23 cellular contexts compared by ENCODE assay signal in genomic region chr16:72793716-72794115, GRCh38.
"Had no signal": no experiment of that assay in that cellular context is flagged by ENCODE, and none has a peak within 500 bp of the region (broad histone marks: within the 10 kb centered on the region; RNA-seq: fewer than 3 reads in every experiment).

No MANE protein-coding gene starts in this region.

- H3K9me3 ChIP-seq: colonic mucosa, esophagus squamous epithelium, gastrocnemius medialis, heart right ventricle, left lung, lower lobe of right lung, mucosa of descending colon had no signal

- DNase-seq: colonic mucosa; cortex of kidney; effector CD8-positive, alpha-beta T cell; effector memory CD8-positive, alpha-beta T cell; endodermal cell; esophagus squamous epithelium; foreskin fibroblast; foreskin melanocyte; gastrocnemius medialis; glutamatergic neuron; head of caudate nucleus; hippocampal formation; left lung; lower lobe of right lung; mesenchymal stem cell; mucosa of descending colon had no signal

- H3K27me3 ChIP-seq: colonic mucosa, esophagus squamous epithelium, gastrocnemius medialis, heart right ventricle, left lung had no signal

- H3K27ac ChIP-seq: colonic mucosa, esophagus squamous epithelium, gastrocnemius medialis, heart right ventricle, left lung, lower lobe of right lung had no signal

- H3K4me1 ChIP-seq: colonic mucosa, lower lobe of right lung had no signal

- H3K4me3 ChIP-seq: colonic mucosa, esophagus squamous epithelium, gastrocnemius medialis, heart right ventricle, left lung, lower lobe of right lung, mucosa of descending colon had no signal

- FAIRE-seq: endometrium, endothelial cell of umbilical vein, islet of Langerhans, keratinocyte had no signal

- ATAC-seq: effector memory CD8-positive, alpha-beta T cell; gastrocnemius medialis; left cardiac atrium; left lung; left ventricle myocardium superior; lower lobe of right lung; mucosa of descending colon had no signal

- H3K36me3 ChIP-seq: colonic mucosa had no signal
